Comparison of ENCODE assay signal across 7 cellular contexts in genomic region chr9:18018241-18018640, GRCh38.
"Had no signal": no experiment of that assay in that cellular context is flagged by ENCODE, and none has a peak within 500 bp of the region (broad histone marks: within the 10 kb centered on the region; RNA-seq: fewer than 3 reads in every experiment).

No MANE protein-coding gene starts in this region.

- H3K27me3 Mint-ChIP-seq: IgD-negative memory B cell had no signal

- DNase-seq: GM23248, GOT3, H7, HCEC 1CT had no signal

- H3K9ac ChIP-seq: GM23248 had no signal

- H3K27ac ChIP-seq: GM23248, HL-60 had no signal

- H2AFZ ChIP-seq: GM23248 had no signal

- ATAC-seq: HepG2 had no signal

- H3K4me3 ChIP-seq: GM23248 had no signal

- H3K27ac Mint-ChIP-seq: IgD-negative memory B cell had no signal

- H3K36me3 Mint-ChIP-seq: IgD-negative memory B cell had no signal

- H3K4me3 Mint-ChIP-seq: IgD-negative memory B cell had no signal

- H3K4me1 Mint-ChIP-seq: IgD-negative memory B cell had no signal
